13 cellular contexts compared by ENCODE assay signal in genomic region chr4:98522062-98522461, GRCh38.
DNase-seq lines count a peak whose midpoint lies in the region; ATAC-seq, FAIRE-seq and TF ChIP-seq lines count a peak whose summit lies in the region.
"Had no signal": no experiment of that assay in that cellular context is flagged by ENCODE, and none has a peak within 500 bp of the region (broad histone marks: within the 10 kb centered on the region; RNA-seq: fewer than 3 reads in every experiment).

No MANE protein-coding gene starts in this region.

- H3K9ac ChIP-seq in HCT116 (ENCODE audit: low read length) (peak overlapping the region; percentile 11), K562 (ENCODE audit: insufficient read depth in 1 of 2, low read depth in 2 of 2, low read length in 2 of 2) (no peak overlapping the region)

- no peak for ATAC-seq in HCT116
- no peak for ATAC-seq in K562
- ATAC-seq in omental fat pad (ENCODE audit: low FRiP score), result no peak

- H2AFZ ChIP-seq in ACC112 (ENCODE audit: low read length, unreplicated experiment) (no peak overlapping the region), HCT116 (ENCODE audit: low read depth, low read length, poor library complexity, severe bottlenecking) (no peak overlapping the region), K562 (ENCODE audit: low read depth, low read length) (no peak overlapping the region)

- no TSS peak for BruUV-seq in HCT116 (replicated peaks; lab: Mats Ljungman, UMichigan)
- no TSS peak for BruUV-seq in K562 (replicated peaks; lab: Mats Ljungman, UMichigan)

- FAIRE-seq in K562 (lab: Jason Lieb, UNC), result no peak

- TF ChIP-seq POLR2A in HCT116 (IDR thresholded peaks at IDR 0.05; ENCODE audit: borderline replicate concordance, extremely low read depth, insufficient read depth, insufficient read length), result no peak
- TF ChIP-seq POLR2A in K562 (conservative IDR thresholded peaks at IDR 0.05), result no peak

- POLR2A ChIA-PET in HCT116 (lab: Charles Lee) (interaction anchor here (1.3 kb wide), 1 partner anchor 15 kb away, joined by 3 read pairs; no protein-coding TSS in a partner anchor), K562 (lab: Yijun Ruan, JAX) (no interaction called here)

- CTCF ChIA-PET in HCT116 (lab: Charles Lee) (no interaction called here), K562 (lab: Yijun Ruan, JAX; ENCODE audit: low intra/inter-chr PET ratio) (no interaction called here)

- H3K9me3 ChIP-seq in HCT116 (ENCODE audit: control insufficient read depth in 1 of 2, insufficient read depth in 1 of 2, low read depth in 1 of 2, low read length in 2 of 2) (no peaks in the 10 kb centered on the region), K562 (replicated peaks; ENCODE audit: control insufficient read depth, insufficient read depth, low read depth, low read length) (no peaks in the 10 kb centered on the region), muscle layer of duodenum (ENCODE audit: control insufficient read depth in 1 of 2, low read length in 2 of 2) (no peaks in the 10 kb centered on the region)
- H3K9me3 ChIP-seq: vagina had no signal

- TF ChIP-seq RAD21 in HCT116 (IDR thresholded peaks at IDR 0.05; ENCODE audit: low read depth), result no peak
- no peak for TF ChIP-seq RAD21 in K562 (CRISPR knock-in tag; conservative IDR thresholded peaks at IDR 0.05 in 1 of 2, IDR thresholded peaks at IDR 0.05 in 1 of 2)

- H3K27me3 ChIP-seq in ACC112 (ENCODE audit: insufficient read depth, low read length) (no peaks in the 10 kb centered on the region), HCT116 (ENCODE audit: insufficient read depth, low read length) (no peaks in the 10 kb centered on the region), K562 (ENCODE audit: control insufficient read depth in 2 of 2, insufficient read depth in 2 of 2, low read length in 2 of 2) (no peaks in the 10 kb centered on the region), muscle layer of duodenum (ENCODE audit: low read depth, low read length) (no peaks in the 10 kb centered on the region)
- H3K27me3 ChIP-seq: vagina had no signal

- peaks cover 73% of the 10 kb centered on the region for H3K4me1 ChIP-seq in ACC112 (ENCODE audit: control insufficient read depth, insufficient read depth, low read length, unreplicated experiment)
- peaks cover 61 to 96% of the 10 kb centered on the region in 2 experiments for H3K4me1 ChIP-seq in HCT116 (ENCODE audit: control insufficient read depth in 1 of 2, insufficient read depth in 2 of 2, low read length in 2 of 2)
- H3K4me1 ChIP-seq in K562 (replicated peaks in 1 of 2; ENCODE audit: control insufficient read depth in 2 of 2, insufficient read depth in 2 of 2, low read length in 2 of 2), result peaks cover 0 to 5% of the 10 kb centered on the region in 2 experiments; a peak in 2 of 5 replicates
- peaks cover 0 to 31% of the 10 kb centered on the region in 2 donors for H3K4me1 ChIP-seq in muscle layer of duodenum (ENCODE audit: control insufficient read depth in 1 of 2, insufficient read depth in 2 of 2, low read length in 2 of 2)

- in situ Hi-C loops in K562 (cut with MboI), result no loop called here

- H3K4me2 ChIP-seq in HCT116 (ENCODE audit: low read length) (peak overlapping the region; percentile 65), K562 (ENCODE audit: insufficient read depth, low read length) (no peak overlapping the region)

- peaks cover 74% of the 10 kb centered on the region for H3K79me2 ChIP-seq in ACC112 (ENCODE audit: control insufficient read depth, insufficient read depth, low read length, unreplicated experiment)
- peaks cover 94% of the 10 kb centered on the region for H3K79me2 ChIP-seq in HCT116 (ENCODE audit: insufficient read depth, low read length)
- H3K79me2 ChIP-seq in K562 (ENCODE audit: control insufficient read depth, insufficient read depth, low read length), result no peaks in the 10 kb centered on the region

- H3K4me3 ChIP-seq in ACC112 (ENCODE audit: low read depth, low read length) (no peak overlapping the region; the same call in 1 of the 2 replicates), HCT116 (replicated peaks in 1 of 2; ENCODE audit: low read depth in 1 of 2, low read length in 2 of 2) (peak overlapping the region in 1 of 2 experiments; percentile 25; a peak in 2 of 4 replicates), K562 (no peak overlapping the region), muscle layer of duodenum (ENCODE audit: low read depth in 1 of 2, low read length in 2 of 2) (no peak overlapping the region)
- H3K4me3 ChIP-seq: vagina had no signal

- no peaks in the 10 kb centered on the region for H3K36me3 ChIP-seq in ACC112 (ENCODE audit: insufficient read depth, low read length)
- no peaks in the 10 kb centered on the region for H3K36me3 ChIP-seq in HCT116 (ENCODE audit: control insufficient read depth in 1 of 2, insufficient read depth in 2 of 2, low read length in 2 of 2)
- H3K36me3 ChIP-seq in K562 (ENCODE audit: control insufficient read depth, insufficient read depth, low read length), result no peaks in the 10 kb centered on the region
- H3K36me3 ChIP-seq in muscle layer of duodenum (ENCODE audit: control insufficient read depth in 1 of 2, insufficient read depth in 2 of 2, low read length in 2 of 2), result no peaks in the 10 kb centered on the region
- H3K36me3 ChIP-seq: vagina had no signal

- H3K27ac ChIP-seq in ACC112 (ENCODE audit: low read depth, low read length) (peak overlapping the region; percentile 87), HCT116 (ENCODE audit: low read depth, low read length) (peak overlapping the region; percentile 64; the same call in 1 of the 2 replicates), K562 (ENCODE audit: extremely low read depth, low read depth, low read length) (no peak overlapping the region), muscle layer of duodenum (ENCODE audit: low read length) (peak overlapping the region; percentile 39)
- H3K27ac ChIP-seq: C4-2B had no signal

- DNase-seq in HCT116 (ENCODE audit: low read depth, low spot score), result no peak
- no peak for DNase-seq in K562 (ENCODE audit: extremely low read depth in 1 of 4, low spot score in 3 of 4)
- no peak for DNase-seq in GM19240 (ENCODE audit: insufficient read length, low spot score)
- DNase-seq in T-helper 9 cell, result no peak
- DNase-seq in RKO (ENCODE audit: low spot score), result no peak
- no peak for DNase-seq in omental fat pad (ENCODE audit: low spot score)
- DNase-seq: islet precursor cell, retina, SHP77 had no signal

- TF ChIP-seq CTCF in HCT116 (IDR thresholded peaks at IDR 0.05 in 2 of 3, conservative IDR thresholded peaks at IDR 0.05 in 1 of 3; ENCODE audit: borderline replicate concordance in 1 of 3, insufficient read depth in 1 of 3, low read depth in 2 of 3, low read length in 2 of 3) (no peak), K562 (IDR thresholded peaks at IDR 0.05 in 2 of 3, conservative IDR thresholded peaks at IDR 0.05 in 1 of 3; ENCODE audit: insufficient read depth in 2 of 3, low read depth in 1 of 3, low read length in 3 of 3) (no peak), omental fat pad (IDR thresholded peaks at IDR 0.05) (no peak)

- WGBS in K562 (ENCODE audit: insufficient coverage, low coverage, missing lambda C conversion rate), result 14% methylated on average over 5 of the region's 5 CpGs

- intact Hi-C loops in HCT116 (cut with micrococcal nuclease), result no loop called here
- intact Hi-C loops in K562 (cut with micrococcal nuclease), result no loop called here

- H4K20me1 ChIP-seq in HCT116 (ENCODE audit: insufficient read depth) (no peaks in the 10 kb centered on the region), K562 (replicated peaks; ENCODE audit: control insufficient read depth, insufficient read depth, low read length) (no peaks in the 10 kb centered on the region)

- RAD21 ChIA-PET in HCT116 (lab: Charles Lee; ENCODE audit: low non-redundant PET in 1 of 2, low total read pairs in 2 of 2, uncharacterized antibody in 2 of 2, unreplicated experiment in 2 of 2), result interaction anchor here in 1 of 2 experiments (1.1 kb wide), 1 partner anchor 55 kb away, joined by 3 read pairs; no protein-coding TSS in a partner anchor

- H3K9me2 ChIP-seq in HCT116 (ENCODE audit: insufficient read depth), result no peaks in the 10 kb centered on the region

- TF ChIP-seq EP300 in K562 (IDR thresholded peaks at IDR 0.05; ENCODE audit: low read length), result no peak

- no peaks in the 10 kb centered on the region for H3K9me1 ChIP-seq in K562 (ENCODE audit: control insufficient read depth, insufficient read depth, low read length)

TF ChIP-seq in HCT116, 20 proteins besides CTCF, POLR2A, EP300 and RAD21 (continues in another document):
- TF ChIP-seq EGR1 (IDR thresholded peaks at IDR 0.05; ENCODE audit: low read depth) (no peak), YY1 (IDR thresholded peaks at IDR 0.05; ENCODE audit: extremely low read depth, insufficient replicate concordance, low read depth, low read length) (no peak), TCF7L2 (IDR thresholded peaks at IDR 0.05; ENCODE audit: borderline replicate concordance, extremely low read depth, insufficient read depth, insufficient read length) (no peak)
